Comparison of ENCODE assay signal across 18 cellular contexts in the genomic region with DNA sequence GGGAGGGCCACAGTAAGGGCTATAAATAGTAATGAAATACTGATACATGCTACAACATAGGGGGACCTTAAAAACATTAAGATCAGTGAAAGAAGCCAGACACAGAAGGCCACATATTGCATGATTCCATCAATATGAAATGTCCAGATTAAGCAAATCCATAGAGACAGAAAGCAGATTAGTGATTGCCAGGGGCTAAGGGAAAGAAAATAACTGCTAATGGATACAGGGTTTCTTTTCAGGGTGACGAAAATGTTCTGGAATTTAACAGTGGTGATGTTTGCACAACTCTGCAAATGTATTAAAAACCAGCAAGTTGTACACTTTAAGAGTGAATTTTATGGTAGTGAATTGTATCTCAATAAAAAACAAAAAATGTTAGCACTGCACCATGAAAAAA.
"Had no signal": no experiment of that assay in that cellular context is flagged by ENCODE, and none has a peak within 500 bp of the region (broad histone marks: within the 10 kb centered on the region; RNA-seq: fewer than 3 reads in every experiment).

No MANE protein-coding gene starts in this region.

- ATAC-seq: left lobe of liver; natural killer cell; stimulated activated naive CD8-positive, alpha-beta T cell treated with anti-CD3 and anti-CD28 coated beads, Interleukin-15, Interleukin-2, amounts not matched to agents 100 U/mL and 50 U/mL, for 24 hours; T-cell had no signal

- H3K27me3 Mint-ChIP-seq: activated naive CD4-positive, alpha-beta T cell treated with anti-CD3 and anti-CD28 coated beads, Interleukin-2, amount 10 ng/mL, durations not matched to agents 7 days and 5 days; memory B cell; T-cell had no signal

- H3K27ac Mint-ChIP-seq: activated naive CD4-positive, alpha-beta T cell treated with anti-CD3 and anti-CD28 coated beads, Interleukin-2, amount 10 ng/mL, durations not matched to agents 7 days and 5 days; memory B cell; natural killer cell; T-cell had no signal

- H3K4me3 ChIP-seq: coronary artery, esophagus muscularis mucosa, skin epidermis, upper lobe of left lung had no signal

- H3K4me3 Mint-ChIP-seq: activated naive CD4-positive, alpha-beta T cell treated with anti-CD3 and anti-CD28 coated beads, Interleukin-2, amount 10 ng/mL, durations not matched to agents 7 days and 5 days; memory B cell; natural killer cell; T-cell had no signal

- DNase-seq: activated CD4-positive, CD25-positive, alpha-beta regulatory T cell treated with anti-CD3 and anti-CD28 coated beads, Interleukin-2, amount 50 U/mL, for 72 hours; activated naive CD4-positive, alpha-beta T cell treated with anti-CD3 and anti-CD28 coated beads, Interleukin-2, amount 10 ng/mL, durations not matched to agents 7 days and 5 days; activated T-cell treated with anti-CD3 and anti-CD28 coated beads for 4 hours; caudate nucleus; islet precursor cell; natural killer cell; posterior cingulate gyrus; stimulated activated CD4-positive, alpha-beta T cell treated with anti-CD3 and anti-CD28 coated beads, Interleukin-4, amount 100 ng/mL, for 4 hours; stimulated activated CD8-positive, alpha-beta memory T cell treated with anti-CD3 and anti-CD28 coated beads, Interleukin-4, amount 100 ng/mL, for 48 hours; stimulated activated naive CD8-positive, alpha-beta T cell treated with anti-CD3 and anti-CD28 coated beads, Interleukin-15, Interleukin-2, amounts not matched to agents 100 U/mL and 50 U/mL, for 24 hours; T-cell; T-helper 9 cell; upper lobe of left lung had no signal

- H3K9me3 ChIP-seq: esophagus muscularis mucosa, upper lobe of left lung had no signal

- H3K4me1 ChIP-seq: esophagus muscularis mucosa, upper lobe of left lung had no signal

- H3K27me3 ChIP-seq: esophagus muscularis mucosa, upper lobe of left lung had no signal

- H3K9me3 Mint-ChIP-seq: activated naive CD4-positive, alpha-beta T cell treated with anti-CD3 and anti-CD28 coated beads, Interleukin-2, amount 10 ng/mL, durations not matched to agents 7 days and 5 days; memory B cell; natural killer cell; T-cell had no signal

- H3K27ac ChIP-seq: coronary artery, esophagus muscularis mucosa, skin epidermis, upper lobe of left lung had no signal

- H3K4me1 Mint-ChIP-seq: activated naive CD4-positive, alpha-beta T cell treated with anti-CD3 and anti-CD28 coated beads, Interleukin-2, amount 10 ng/mL, durations not matched to agents 7 days and 5 days; memory B cell; T-cell had no signal
